8 cellular contexts compared by ENCODE assay signal in the genomic region with DNA sequence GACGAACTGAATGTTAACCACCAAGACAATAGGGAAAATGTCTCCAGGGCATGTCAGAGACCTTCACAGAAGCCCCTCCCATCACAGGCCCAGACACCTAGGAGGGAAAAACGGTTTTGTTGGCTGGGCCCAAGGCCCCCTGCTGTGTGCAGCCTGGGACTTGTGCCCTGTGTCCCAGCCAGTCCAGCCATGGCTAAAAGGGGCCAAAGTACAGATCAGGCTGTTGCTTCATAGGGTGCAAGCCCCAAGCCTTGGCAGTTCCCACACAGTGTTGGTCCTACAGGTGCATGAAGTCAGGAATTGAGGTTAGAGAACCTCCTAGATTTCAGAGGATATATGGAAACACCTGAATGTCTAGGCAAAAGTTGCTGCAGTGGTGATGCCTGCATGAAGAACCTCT.
"Had no signal": no experiment of that assay in that cellular context is flagged by ENCODE, and none has a peak within 500 bp of the region (broad histone marks: within the 10 kb centered on the region; RNA-seq: fewer than 3 reads in every experiment).

No MANE protein-coding gene starts in this region.

- H3K4me3 ChIP-seq: GM12878 had no signal

- DNase-seq: GDM1, GF-D8 had no signal

- ATAC-seq: GM12878 had no signal

- FAIRE-seq: G401.6, GM12878, GM12891, GM12892, GM18507, GM19239 had no signal
